1 cellular context compared by ENCODE assay signal in the genomic region with DNA sequence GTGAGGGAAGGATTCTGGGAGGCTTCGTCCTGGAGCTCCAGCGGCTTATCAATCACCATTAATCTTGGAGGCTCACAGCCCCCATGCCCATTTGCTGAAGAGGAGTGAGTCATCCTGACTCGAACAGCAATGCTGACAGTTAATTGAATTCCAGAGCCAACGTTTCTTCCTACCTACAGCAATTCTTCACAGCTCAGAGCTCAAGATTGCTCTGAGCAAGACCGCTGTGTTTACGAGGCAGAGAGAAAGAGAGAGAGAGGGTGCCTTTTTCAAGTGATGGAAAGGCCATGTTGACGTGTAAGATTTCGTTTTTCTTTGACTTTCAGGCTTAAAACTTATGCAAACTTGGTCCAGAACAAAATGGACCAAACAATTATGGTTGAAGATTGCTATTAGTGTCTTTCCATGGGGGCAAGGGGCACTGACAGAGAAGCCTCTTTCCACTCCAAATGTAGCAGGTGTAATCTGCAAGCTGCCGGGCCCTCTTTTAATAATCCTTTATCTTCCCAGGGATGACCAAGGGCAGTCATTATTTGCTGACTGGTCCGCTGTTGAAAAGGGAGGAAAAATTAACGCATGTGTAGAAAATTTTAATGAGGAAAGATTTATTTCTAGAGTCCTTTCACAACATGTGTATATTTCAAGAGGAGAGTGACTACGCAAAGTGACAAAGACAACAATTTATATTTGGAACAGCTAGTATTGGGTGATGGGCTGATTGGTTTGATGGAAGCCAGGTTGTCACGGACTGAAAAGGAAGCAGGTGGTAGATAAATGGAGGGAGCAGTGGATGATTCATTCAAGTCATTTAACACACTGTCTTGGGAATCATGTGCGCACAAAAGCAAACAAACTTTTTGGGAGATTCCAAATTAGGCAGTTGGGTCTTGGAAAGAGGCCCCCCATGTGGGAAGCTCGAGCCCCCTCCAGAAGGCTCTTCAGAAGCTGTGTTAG.
A peak's percentile ranks its signal among the peaks of the same experiment; 100 is the strongest.
TF ChIP-seq lines count a peak whose summit lies in the region.

No MANE protein-coding gene starts in this region.

TF ChIP-seq in K562, 482 proteins besides CTCF, POLR2A, EP300 and RAD21 (continued from another document and continues in another):
- TF ChIP-seq NR2C1 (IDR thresholded peaks at IDR 0.05) (no peak), NR2C1 (tag; IDR thresholded peaks at IDR 0.05) (no peak), L3MBTL2 (IDR thresholded peaks at IDR 0.05) (peak; percentile 55), TARDBP (IDR thresholded peaks at IDR 0.05) (no peak), FOXM1 (IDR thresholded peaks at IDR 0.05; ENCODE audit: low read depth) (no peak), FOXM1 (CRISPR knock-in tag; IDR thresholded peaks at IDR 0.05; ENCODE audit: low read depth) (no peak), STAG1 (CRISPR knock-in tag; IDR thresholded peaks at IDR 0.05; ENCODE audit: borderline replicate concordance) (no peak), KAT8 (IDR thresholded peaks at IDR 0.05; ENCODE audit: low read depth) (no peak), ZNF146 (CRISPR knock-in tag; IDR thresholded peaks at IDR 0.05; ENCODE audit: unreplicated experiment) (no peak), ZNF589 (CRISPR knock-in tag; IDR thresholded peaks at IDR 0.05; ENCODE audit: low read depth) (0 out of 2 replicates have a peak, but pooled peaks have one; percentile 38), ILK (tag; IDR thresholded peaks at IDR 0.05; ENCODE audit: borderline replicate concordance, low read depth) (no peak), RNF2 (IDR thresholded peaks at IDR 0.05) (peak; percentile 48; the same call in 1 of the 2 replicates), SPI1 (IDR thresholded peaks at IDR 0.05; ENCODE audit: borderline replicate concordance, low read depth, low read length) (no peak), PRMT5 (CRISPR knock-in tag; IDR thresholded peaks at IDR 0.05) (no peak), HLTF (IDR thresholded peaks at IDR 0.05) (no peak), SMAD2 (IDR thresholded peaks at IDR 0.05; ENCODE audit: low read depth, low read length) (no peak), ZNF668 (CRISPR knock-in tag; IDR thresholded peaks at IDR 0.05) (peak; percentile 61; the same call in 1 of the 2 replicates), HCFC1 (IDR thresholded peaks at IDR 0.05; ENCODE audit: low read depth, low read length) (no peak), NCOA4 (IDR thresholded peaks at IDR 0.05; ENCODE audit: partially characterized antibody) (no peak), ILF3 (IDR thresholded peaks at IDR 0.05; ENCODE audit: borderline replicate concordance) (no peak), MED1 (CRISPR knock-in tag; IDR thresholded peaks at IDR 0.05; ENCODE audit: borderline replicate concordance) (no peak), ZNF511 (CRISPR knock-in tag; IDR thresholded peaks at IDR 0.05) (no peak), ELF4 (CRISPR knock-in tag; IDR thresholded peaks at IDR 0.05) (no peak), KDM5B (IDR thresholded peaks at IDR 0.05; ENCODE audit: insufficient replicate concordance, low read depth, low read length) (no peak), GTF2A2 (tag; IDR thresholded peaks at IDR 0.05) (no peak), HDAC6 (IDR thresholded peaks at IDR 0.05; ENCODE audit: low read depth, low read length) (no peak), HEY1 (CRISPR knock-in tag; IDR thresholded peaks at IDR 0.05; ENCODE audit: borderline replicate concordance) (no peak), SMAD1 (IDR thresholded peaks at IDR 0.05; ENCODE audit: low read depth, low read length, partially characterized antibody) (no peak), HDAC1 (IDR thresholded peaks at IDR 0.05) (peak in 1 of 2 experiments; percentile 39; a peak in 1 of 4 replicates), PHB2 (IDR thresholded peaks at IDR 0.05; ENCODE audit: low read depth) (no peak), PHTF2 (CRISPR knock-in tag; IDR thresholded peaks at IDR 0.05) (no peak), MGA (IDR thresholded peaks at IDR 0.05) (peak; percentile 55), ELK3 (CRISPR knock-in tag; IDR thresholded peaks at IDR 0.05) (no peak)
- TF ChIP-seq, protein P1, sequence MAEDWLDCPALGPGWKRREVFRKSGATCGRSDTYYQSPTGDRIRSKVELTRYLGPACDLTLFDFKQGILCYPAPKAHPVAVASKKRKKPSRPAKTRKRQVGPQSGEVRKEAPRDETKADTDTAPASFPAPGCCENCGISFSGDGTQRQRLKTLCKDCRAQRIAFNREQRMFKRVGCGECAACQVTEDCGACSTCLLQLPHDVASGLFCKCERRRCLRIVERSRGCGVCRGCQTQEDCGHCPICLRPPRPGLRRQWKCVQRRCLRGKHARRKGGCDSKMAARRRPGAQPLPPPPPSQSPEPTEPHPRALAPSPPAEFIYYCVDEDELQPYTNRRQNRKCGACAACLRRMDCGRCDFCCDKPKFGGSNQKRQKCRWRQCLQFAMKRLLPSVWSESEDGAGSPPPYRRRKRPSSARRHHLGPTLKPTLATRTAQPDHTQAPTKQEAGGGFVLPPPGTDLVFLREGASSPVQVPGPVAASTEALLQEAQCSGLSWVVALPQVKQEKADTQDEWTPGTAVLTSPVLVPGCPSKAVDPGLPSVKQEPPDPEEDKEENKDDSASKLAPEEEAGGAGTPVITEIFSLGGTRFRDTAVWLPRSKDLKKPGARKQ (CRISPR knock-in tag; IDR thresholded peaks at IDR 0.05) = no peak
- TF ChIP-seq, protein P2, sequence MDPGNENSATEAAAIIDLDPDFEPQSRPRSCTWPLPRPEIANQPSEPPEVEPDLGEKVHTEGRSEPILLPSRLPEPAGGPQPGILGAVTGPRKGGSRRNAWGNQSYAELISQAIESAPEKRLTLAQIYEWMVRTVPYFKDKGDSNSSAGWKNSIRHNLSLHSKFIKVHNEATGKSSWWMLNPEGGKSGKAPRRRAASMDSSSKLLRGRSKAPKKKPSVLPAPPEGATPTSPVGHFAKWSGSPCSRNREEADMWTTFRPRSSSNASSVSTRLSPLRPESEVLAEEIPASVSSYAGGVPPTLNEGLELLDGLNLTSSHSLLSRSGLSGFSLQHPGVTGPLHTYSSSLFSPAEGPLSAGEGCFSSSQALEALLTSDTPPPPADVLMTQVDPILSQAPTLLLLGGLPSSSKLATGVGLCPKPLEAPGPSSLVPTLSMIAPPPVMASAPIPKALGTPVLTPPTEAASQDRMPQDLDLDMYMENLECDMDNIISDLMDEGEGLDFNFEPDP (CRISPR knock-in tag; IDR thresholded peaks at IDR 0.05) = no peak
- TF ChIP-seq, protein P3, sequence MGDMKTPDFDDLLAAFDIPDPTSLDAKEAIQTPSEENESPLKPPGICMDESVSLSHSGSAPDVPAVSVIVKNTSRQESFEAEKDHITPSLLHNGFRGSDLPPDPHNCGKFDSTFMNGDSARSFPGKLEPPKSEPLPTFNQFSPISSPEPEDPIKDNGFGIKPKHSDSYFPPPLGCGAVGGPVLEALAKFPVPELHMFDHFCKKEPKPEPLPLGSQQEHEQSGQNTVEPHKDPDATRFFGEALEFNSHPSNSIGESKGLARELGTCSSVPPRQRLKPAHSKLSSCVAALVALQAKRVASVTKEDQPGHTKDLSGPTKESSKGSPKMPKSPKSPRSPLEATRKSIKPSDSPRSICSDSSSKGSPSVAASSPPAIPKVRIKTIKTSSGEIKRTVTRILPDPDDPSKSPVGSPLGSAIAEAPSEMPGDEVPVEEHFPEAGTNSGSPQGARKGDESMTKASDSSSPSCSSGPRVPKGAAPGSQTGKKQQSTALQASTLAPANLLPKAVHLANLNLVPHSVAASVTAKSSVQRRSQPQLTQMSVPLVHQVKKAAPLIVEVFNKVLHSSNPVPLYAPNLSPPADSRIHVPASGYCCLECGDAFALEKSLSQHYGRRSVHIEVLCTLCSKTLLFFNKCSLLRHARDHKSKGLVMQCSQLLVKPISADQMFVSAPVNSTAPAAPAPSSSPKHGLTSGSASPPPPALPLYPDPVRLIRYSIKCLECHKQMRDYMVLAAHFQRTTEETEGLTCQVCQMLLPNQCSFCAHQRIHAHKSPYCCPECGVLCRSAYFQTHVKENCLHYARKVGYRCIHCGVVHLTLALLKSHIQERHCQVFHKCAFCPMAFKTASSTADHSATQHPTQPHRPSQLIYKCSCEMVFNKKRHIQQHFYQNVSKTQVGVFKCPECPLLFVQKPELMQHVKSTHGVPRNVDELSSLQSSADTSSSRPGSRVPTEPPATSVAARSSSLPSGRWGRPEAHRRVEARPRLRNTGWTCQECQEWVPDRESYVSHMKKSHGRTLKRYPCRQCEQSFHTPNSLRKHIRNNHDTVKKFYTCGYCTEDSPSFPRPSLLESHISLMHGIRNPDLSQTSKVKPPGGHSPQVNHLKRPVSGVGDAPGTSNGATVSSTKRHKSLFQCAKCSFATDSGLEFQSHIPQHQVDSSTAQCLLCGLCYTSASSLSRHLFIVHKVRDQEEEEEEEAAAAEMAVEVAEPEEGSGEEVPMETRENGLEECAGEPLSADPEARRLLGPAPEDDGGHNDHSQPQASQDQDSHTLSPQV (IDR thresholded peaks at IDR 0.05) = no peak
- TF ChIP-seq, protein P4, sequence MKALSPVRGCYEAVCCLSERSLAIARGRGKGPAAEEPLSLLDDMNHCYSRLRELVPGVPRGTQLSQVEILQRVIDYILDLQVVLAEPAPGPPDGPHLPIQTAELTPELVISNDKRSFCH (CRISPR knock-in tag; IDR thresholded peaks at IDR 0.05) = no peak
- TF ChIP-seq, protein P4 (tag; IDR thresholded peaks at IDR 0.05) = no peak
